In the genomic region with DNA sequence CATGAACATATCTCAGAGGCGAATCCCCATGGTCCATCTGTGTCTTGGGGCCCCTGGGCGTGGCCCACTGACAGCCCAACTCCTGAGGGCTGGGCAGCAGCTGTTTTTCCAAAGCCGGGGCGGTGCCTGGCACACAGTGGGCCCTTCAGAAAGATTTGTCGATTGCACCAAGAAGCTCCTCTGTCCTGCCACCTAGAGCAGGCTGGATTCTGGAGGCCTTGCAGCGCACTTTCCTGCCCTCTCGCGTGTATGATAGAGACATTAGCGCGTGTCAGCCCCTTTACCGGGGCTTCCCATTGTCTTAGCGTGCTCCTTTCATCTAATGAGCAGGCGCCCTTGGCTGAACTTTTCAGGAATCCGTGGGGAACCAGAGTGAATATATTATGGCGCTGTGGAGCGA, we compare ENCODE assay signal across 18 cellular contexts. TPM values are rescaled to one million over a fixed set of nuclear protein-coding genes. Genes with fewer than 3 reads are reported as not detected.
A peak's percentile ranks its signal among the peaks of the same experiment; 100 is the strongest.
DNase-seq lines count a peak whose midpoint lies in the region; ATAC-seq and TF ChIP-seq lines count a peak whose summit lies in the region.
"Had no signal": no experiment of that assay in that cellular context is flagged by ENCODE, and none has a peak within 500 bp of the region (broad histone marks: within the 10 kb centered on the region; RNA-seq: fewer than 3 reads in every experiment).

No MANE protein-coding gene starts in this region.

- H3K27me3 ChIP-seq in BLaER1 (no peaks in the 10 kb centered on the region), SJSA1 (replicated peaks) (no peaks in the 10 kb centered on the region), osteoblast (ENCODE audit: insufficient read depth, low read length) (no peaks in the 10 kb centered on the region), gastrocnemius medialis (no peaks in the 10 kb centered on the region)

- H4K20me1 ChIP-seq in BLaER1 (no peaks in the 10 kb centered on the region), osteoblast (ENCODE audit: insufficient read depth, low read length) (no peaks in the 10 kb centered on the region)

- H3K9me3 Mint-ChIP-seq in activated T-cell treated with anti-CD3 and anti-CD28 coated beads, Interleukin-2, amount 50 U/mL, for 4 hours, result no peaks in the 10 kb centered on the region
- H3K9me3 Mint-ChIP-seq: GM23338, H9 had no signal

- no peaks in the 10 kb centered on the region for H3K36me3 ChIP-seq in BLaER1
- H3K36me3 ChIP-seq in SJSA1, result no peaks in the 10 kb centered on the region
- H3K36me3 ChIP-seq in osteoblast (ENCODE audit: insufficient read depth, low read length), result no peaks in the 10 kb centered on the region
- no peaks in the 10 kb centered on the region for H3K36me3 ChIP-seq in gastrocnemius medialis

- no peak overlapping the region for H3K4me3 Mint-ChIP-seq in activated T-cell treated with anti-CD3 and anti-CD28 coated beads, Interleukin-2, amount 50 U/mL, for 4 hours
- H3K4me3 Mint-ChIP-seq: B cell; CD4-positive, alpha-beta memory T cell; GM23338; H9 had no signal

- H3K27me3 Mint-ChIP-seq in activated T-cell treated with anti-CD3 and anti-CD28 coated beads, Interleukin-2, amount 50 U/mL, for 4 hours (ENCODE audit: low read depth), result no peaks in the 10 kb centered on the region
- H3K27me3 Mint-ChIP-seq: B cell had no signal

- DNase-seq in RPMI7951 (ENCODE audit: low read depth), result peak; percentile 6
- no peak for DNase-seq in SJSA1 (ENCODE audit: low read depth in 1 of 2, low spot score in 2 of 2)
- DNase-seq in osteoblast (ENCODE audit: insufficient read length, low spot score, missing footprints), result peak; percentile 66
- no peak for DNase-seq in DMS153 (lab: John Stamatoyannopoulos, UW)
- DNase-seq in gastrocnemius medialis, result no peak
- no peak for DNase-seq in activated T-cell treated with anti-CD3 and anti-CD28 coated beads, Interleukin-2, amount 50 U/mL, for 4 hours
- DNase-seq in activated CD8-positive, alpha-beta memory T cell treated with anti-CD3 and anti-CD28 coated beads for 24 hours, result no peak
- DNase-seq: CD4-positive, alpha-beta memory T cell; COR-L47; DMS79; GDM1; H9 had no signal

- no peak for TF ChIP-seq CTCF in osteoblast (IDR thresholded peaks at IDR 0.05; ENCODE audit: extremely low read depth, low read depth, low read length)
- no peak for TF ChIP-seq CTCF in gastrocnemius medialis (IDR thresholded peaks at IDR 0.05 in 4 of 5, conservative IDR thresholded peaks at IDR 0.05 in 1 of 5)

- no peaks in the 10 kb centered on the region for H3K79me2 ChIP-seq in osteoblast (ENCODE audit: insufficient read depth, low read length)

- intact Hi-C loops in gastrocnemius medialis (cut with DNase I; ENCODE audit: low total_unique reads), result no loop called here

- H3K9ac ChIP-seq in BLaER1, result no peak overlapping the region

- no peak for TF ChIP-seq POLR2A in gastrocnemius medialis (IDR thresholded peaks at IDR 0.05)

- no peaks in the 10 kb centered on the region for H3K4me1 Mint-ChIP-seq in activated T-cell treated with anti-CD3 and anti-CD28 coated beads, Interleukin-2, amount 50 U/mL, for 4 hours (ENCODE audit: low read depth)
- H3K4me1 Mint-ChIP-seq: B cell; CD4-positive, alpha-beta memory T cell had no signal

- H3K9me3 ChIP-seq in BLaER1, result no peaks in the 10 kb centered on the region
- H3K9me3 ChIP-seq in SJSA1 (replicated peaks), result no peaks in the 10 kb centered on the region
- no peaks in the 10 kb centered on the region for H3K9me3 ChIP-seq in osteoblast (ENCODE audit: low read depth, low read length)
- no peaks in the 10 kb centered on the region for H3K9me3 ChIP-seq in gastrocnemius medialis

- in situ Hi-C loops in gastrocnemius medialis (cut with MboI; ENCODE audit: low sequenced_read_pairs in 4 of 4), result no loop called here

- no peak overlapping the region for H2AFZ ChIP-seq in osteoblast (ENCODE audit: low read length)
- H2AFZ ChIP-seq: GM23338 had no signal

- H3K4me1 ChIP-seq in BLaER1, result peaks cover 77% of the 10 kb centered on the region
- peaks cover 28% of the 10 kb centered on the region for H3K4me1 ChIP-seq in SJSA1 (replicated peaks)
- H3K4me1 ChIP-seq in osteoblast (ENCODE audit: insufficient read depth, low read length), result no peaks in the 10 kb centered on the region
- no peaks in the 10 kb centered on the region for H3K4me1 ChIP-seq in gastrocnemius medialis

- peak overlapping the region; percentile 24; the same call in 1 of the 2 replicates for H3K27ac ChIP-seq in BLaER1
- peak overlapping the region; percentile 53 for H3K27ac ChIP-seq in SJSA1
- H3K27ac ChIP-seq in osteoblast (ENCODE audit: low read depth, low read length), result no peak overlapping the region
- H3K27ac ChIP-seq in gastrocnemius medialis, result no peak overlapping the region
- H3K27ac ChIP-seq: 22Rv1 had no signal

- no peaks in the 10 kb centered on the region for H3K36me3 Mint-ChIP-seq in activated T-cell treated with anti-CD3 and anti-CD28 coated beads, Interleukin-2, amount 50 U/mL, for 4 hours (ENCODE audit: insufficient read depth)
- H3K36me3 Mint-ChIP-seq: CD4-positive, alpha-beta memory T cell had no signal

- H3K4me2 ChIP-seq in BLaER1, result peak overlapping the region; percentile 71
- no peak overlapping the region for H3K4me2 ChIP-seq in osteoblast (ENCODE audit: insufficient read depth, low read length)
- H3K4me2 ChIP-seq: GM23338 had no signal

- H3K4me3 ChIP-seq in BLaER1 (no peak overlapping the region), SJSA1 (no peak overlapping the region), osteoblast (ENCODE audit: insufficient read depth, low read length) (no peak overlapping the region), gastrocnemius medialis (no peak overlapping the region)
- H3K4me3 ChIP-seq: GM12878, GM23338 had no signal

- no peak for ATAC-seq in gastrocnemius medialis
- no peak for ATAC-seq in activated T-cell treated with anti-CD3 and anti-CD28 coated beads, Interleukin-2, amount 50 U/mL, for 4 hours
- ATAC-seq: GM12878, GM23338, HCT116 had no signal

RNA-seq across cellular contexts. Expression of gene CDH4, which starts 45.4 kb away (rescaled TPM):
- 0.12 and 0.29 TPM in 2 replicates for total RNA-seq in RPMI7951 (2014; rRNA removed; shearing (Covaris generic))
- total RNA-seq in SJSA1 (2014; rRNA removed; shearing (Covaris generic)), result 0.13 TPM in 1 of 2 replicates, not detected in the other
- 1.1 and 1.8 TPM in 2 replicates for total RNA-seq in osteoblast
- 1 to 10 TPM in 2 of 4 donors, under 1 TPM in 2; 0.38 to 1.2 (median 0.86) TPM for total RNA-seq in gastrocnemius medialis
- under 1 TPM in 1 of 3 donors, not detected in 2; 0.10 TPM for total RNA-seq in activated T-cell treated with anti-CD3 and anti-CD28 coated beads, Interleukin-2, amount 50 U/mL, for 4 hours
- total RNA-seq: B cell, GM12878 had no signal

Comparison
In these comparisons a context has a peak if more than half of its experiments do, and no peak if none do; other contexts are left out.
1. H3K27ac ChIP-seq: peak in BLaER1 (single experiment) and SJSA1 (single experiment); none in osteoblast (single experiment) and gastrocnemius medialis (0 of 4).
2. DNase-seq: peak in RPMI7951 (single experiment) and osteoblast (single experiment); none in SJSA1 (0 of 2), DMS153 (single experiment), gastrocnemius medialis (0 of 2), activated T-cell treated with anti-CD3 and anti-CD28 coated beads, Interleukin-2, amount 50 U/mL, for 4 hours (single experiment) and activated CD8-positive, alpha-beta memory T cell treated with anti-CD3 and anti-CD28 coated beads for 24 hours (single experiment).